ENCODE assay signal across 21 cellular contexts in genomic region chr13:42068886-42069285, GRCh38.
"Had no signal": no experiment of that assay in that cellular context is flagged by ENCODE, and none has a peak within 500 bp of the region (broad histone marks: within the 10 kb centered on the region; RNA-seq: fewer than 3 reads in every experiment).

No MANE protein-coding gene starts in this region.

- ATAC-seq: activated CD8-positive, alpha-beta T cell treated with anti-CD3 and anti-CD28 coated beads, Interleukin-2, amount 10 ng/mL, durations not matched to agents 7 days and 5 days; body of pancreas; effector memory CD8-positive, alpha-beta T cell; gastroesophageal sphincter; heart left ventricle; left ventricle myocardium superior; natural killer cell treated with Interleukin-12 subunit alpha and Interleukin-12 subunit beta and Interleukin-15 and Interleukin-18, amount 100 ng/mL, for 72 hours; psoas muscle; upper lobe of right lung had no signal

- H3K27ac ChIP-seq: body of pancreas, esophagus squamous epithelium, gastroesophageal sphincter, heart left ventricle, psoas muscle, right atrium auricular region, thyroid gland, upper lobe of right lung, WERI-Rb-1 had no signal

- H3K9me3 ChIP-seq: body of pancreas, esophagus squamous epithelium, gastroesophageal sphincter, heart left ventricle, psoas muscle, right atrium auricular region, thyroid gland, upper lobe of right lung had no signal

- H3K4me3 ChIP-seq: body of pancreas, esophagus squamous epithelium, gastroesophageal sphincter, heart left ventricle, psoas muscle, right atrium auricular region, thyroid gland, upper lobe of right lung had no signal

- H3K4me1 ChIP-seq: body of pancreas, esophagus squamous epithelium, right atrium auricular region, thyroid gland, upper lobe of right lung had no signal

- DNase-seq: activated CD4-positive, alpha-beta T cell treated with anti-CD3 and anti-CD28 coated beads, Interleukin-2, amount 10 ng/mL, durations not matched to agents 7 days and 5 days; activated CD4-positive, CD25-positive, alpha-beta regulatory T cell treated with anti-CD3 and anti-CD28 coated beads, Interleukin-2, amount 50 U/mL, for 72 hours; activated CD8-positive, alpha-beta T cell treated with anti-CD3 and anti-CD28 coated beads, Interleukin-2, amount 10 ng/mL, durations not matched to agents 7 days and 5 days; activated gamma-delta T cell treated with Interleukin-2 at 50 U/mL for 16 hours; anterior cingulate cortex; caudate nucleus; effector memory CD8-positive, alpha-beta T cell; esophagus squamous epithelium; heart left ventricle; left ventricle myocardium superior; psoas muscle; stimulated activated CD4-positive, alpha-beta T cell treated with anti-CD3 and anti-CD28 coated beads, Interleukin-4, amount 100 ng/mL, for 4 hours; substantia nigra; T-helper 2 cell; thyroid gland; upper lobe of right lung; WERI-Rb-1 had no signal

- H3K27me3 ChIP-seq: body of pancreas, esophagus squamous epithelium, gastroesophageal sphincter, heart left ventricle, right atrium auricular region, thyroid gland, upper lobe of right lung had no signal

- H3K36me3 ChIP-seq: right atrium auricular region, thyroid gland, WERI-Rb-1 had no signal
